In the genomic region with DNA sequence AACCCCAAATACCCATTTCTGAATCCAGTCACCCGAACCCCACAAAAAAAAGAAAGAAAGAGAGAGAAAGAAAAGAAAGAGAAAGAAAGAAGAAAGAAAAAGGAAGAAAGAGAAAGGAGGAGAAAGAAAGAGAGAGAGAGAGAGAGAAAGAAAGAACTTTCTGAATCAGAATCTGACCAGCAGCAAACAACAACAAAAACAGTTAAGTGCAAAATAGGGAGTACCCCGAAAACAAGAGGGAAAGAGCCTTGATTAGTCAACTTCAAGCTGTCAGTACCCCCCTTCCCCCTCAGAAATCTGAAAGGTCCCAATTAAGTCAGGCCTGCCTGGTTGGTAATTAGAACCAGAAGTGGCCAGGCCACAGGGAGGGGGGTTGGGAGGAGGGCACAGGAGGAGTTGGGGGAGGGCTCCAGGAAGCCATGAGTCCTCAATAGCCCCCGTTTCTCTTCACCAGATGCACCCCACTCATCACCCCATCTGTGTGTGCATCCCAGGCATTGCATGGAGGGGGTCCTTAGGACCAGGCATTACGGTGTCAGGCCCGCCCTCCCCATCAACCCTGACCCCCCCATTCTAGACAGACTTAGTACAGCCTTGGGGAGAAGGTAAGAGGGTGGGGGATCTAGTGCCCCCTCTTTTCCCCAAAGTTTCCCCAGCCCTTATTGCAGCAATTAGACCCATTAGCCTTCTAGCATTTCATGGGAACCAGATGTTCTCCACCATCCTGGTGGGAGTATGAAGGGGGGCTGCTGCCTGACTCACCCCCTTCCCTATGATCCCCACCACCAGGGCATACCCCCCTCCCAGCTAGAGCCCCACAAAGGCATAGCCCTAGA, we compare ENCODE assay signal across 8 cellular contexts. TPM values are rescaled to one million over a fixed set of nuclear protein-coding genes. Genes with fewer than 3 reads are reported as not detected.
DNase-seq lines count a peak whose midpoint lies in the region; ATAC-seq and TF ChIP-seq lines count a peak whose summit lies in the region.

No MANE protein-coding gene starts in this region.

- DNase-seq in HAP-1 (ENCODE audit: low spot score in 2 of 2) (no peak), activated B cell treated with CpG ODN at 0.5 μM for 24 hours (no peak), left ventricle myocardium inferior (no peak), spleen (peak; percentile 64), SKM-1 (lab: John Stamatoyannopoulos, UW; ENCODE audit: unreplicated experiment) (no peak)
- no peak for DNase-seq in activated CD8-positive, alpha-beta memory T cell treated with anti-CD3 and anti-CD28 coated beads, Interleukin-2, amount 50 U/mL, for 4 hours
- DNase-seq in activated CD4-positive, alpha-beta T cell treated with anti-CD3 and anti-CD28 coated beads for 1 hour = no peak

- H3K27me3 Mint-ChIP-seq in activated B cell treated with CpG ODN at 0.5 μM for 24 hours = no peaks in the 10 kb centered on the region

- H3K36me3 ChIP-seq in HAP-1 (replicated peaks) (no peaks in the 10 kb centered on the region), left ventricle myocardium inferior (no peaks in the 10 kb centered on the region), spleen (no peaks in the 10 kb centered on the region)

- H3K4me3 ChIP-seq in HAP-1 (peak overlapping the region; percentile 65), left ventricle myocardium inferior (peak overlapping the region; percentile 84), spleen (peak overlapping the region in 6 of 8 donors; percentile 4 to 93 (median 84))

- H3K36me3 Mint-ChIP-seq in activated B cell treated with CpG ODN at 0.5 μM for 24 hours (ENCODE audit: low read depth) = peaks cover 8% of the 10 kb centered on the region

- no peaks in the 10 kb centered on the region for H3K27me3 ChIP-seq in HAP-1 (ENCODE audit: low read depth)
- H3K27me3 ChIP-seq in left ventricle myocardium inferior (ENCODE audit: low read depth) = no peaks in the 10 kb centered on the region
- peaks cover 0 to 5% (median 0%) of the 10 kb centered on the region in 7 donors for H3K27me3 ChIP-seq in spleen (replicated peaks in 1 of 7)

- CTCF ChIA-PET in activated B cell treated with CpG ODN at 0.5 μM for 24 hours (lab: Charles Lee) = interaction anchor here (1.5 kb wide), 2 partner anchors 9 to 11 kb away, joined by 3 to 5 read pairs; no protein-coding TSS in a partner anchor

- H3K27ac ChIP-seq in left ventricle myocardium inferior (replicated peaks) (peak overlapping the region; percentile 100), spleen (peak overlapping the region; percentile 97 to 98 (median 98))

- no peaks in the 10 kb centered on the region for H3K9me3 ChIP-seq in HAP-1
- H3K9me3 ChIP-seq in left ventricle myocardium inferior (replicated peaks) = no peaks in the 10 kb centered on the region
- H3K9me3 ChIP-seq in spleen = no peaks in the 10 kb centered on the region

- H3K9me3 Mint-ChIP-seq in activated B cell treated with CpG ODN at 0.5 μM for 24 hours = no peaks in the 10 kb centered on the region

- in situ Hi-C loops in HAP-1 (cut with MboI; ENCODE audit: low sequenced_read_pairs) = no loop called here

- intact Hi-C loops in activated B cell treated with CpG ODN at 0.5 μM for 24 hours (cut with micrococcal nuclease) (no loop called here), left ventricle myocardium inferior (cut with micrococcal nuclease) (no loop called here), spleen (cut with DNase I; ENCODE audit: low total_unique reads) (no loop called here)

- H3K27ac Mint-ChIP-seq in activated B cell treated with CpG ODN at 0.5 μM for 24 hours = peak overlapping the region; percentile 71

- no peak for TF ChIP-seq POLR2A in spleen (IDR thresholded peaks at IDR 0.05)

- ATAC-seq in activated B cell treated with CpG ODN at 0.5 μM for 24 hours (ENCODE audit: low read depth) (no peak), HG03280 (IDR thresholded peaks at IDR 0.05; ENCODE audit: unreplicated experiment) (no peak)

- TF ChIP-seq CTCF in activated B cell treated with CpG ODN at 0.5 μM for 24 hours (IDR thresholded peaks at IDR 0.05) = no peak
- no peak for TF ChIP-seq CTCF in left ventricle myocardium inferior (IDR thresholded peaks at IDR 0.05; ENCODE audit: borderline replicate concordance)
- TF ChIP-seq CTCF in spleen (IDR thresholded peaks at IDR 0.05 in 8 of 11, conservative IDR thresholded peaks at IDR 0.05 in 3 of 11) = no peak

- peaks cover 33% of the 10 kb centered on the region for H3K4me1 Mint-ChIP-seq in activated B cell treated with CpG ODN at 0.5 μM for 24 hours

- peaks cover 20% of the 10 kb centered on the region for H3K4me1 ChIP-seq in HAP-1
- peaks cover 71% of the 10 kb centered on the region for H3K4me1 ChIP-seq in left ventricle myocardium inferior
- peaks cover 23 to 72% (median 60%) of the 10 kb centered on the region in 6 donors for H3K4me1 ChIP-seq in spleen

- H3K4me3 Mint-ChIP-seq in activated B cell treated with CpG ODN at 0.5 μM for 24 hours = peak overlapping the region; percentile 63

- 34 to 47% (median 42%) methylated on average over 5 of the region's 5 CpGs for WGBS in spleen, 5 donors

- POLR2A ChIA-PET in activated B cell treated with CpG ODN at 0.5 μM for 24 hours (lab: Charles Lee) = interaction anchor here (0.6 to 3.8 kb wide), 3 partner anchors 45 to 404 kb away, joined by 3 to 66 read pairs (median 4); a partner anchor contains a TSS

RNA-seq across cellular contexts. Expression of a gene that starts 9.6 kb away (rescaled TPM):
- total RNA-seq in activated B cell treated with CpG ODN at 0.5 μM for 24 hours (5.5 and 7.5 TPM in 2 replicates), left ventricle myocardium inferior (14.9 TPM), spleen (10 to 100 TPM in 5 of 7 donors, 1 to 10 TPM in 2; 9.4 to 20.8 (median 14.4) TPM)
- 10 to 100 TPM in 1 of 3 donors, 1 to 10 TPM in 2; 4.6 to 10.1 (median 4.9) TPM for polyA plus RNA-seq in spleen

RNA-seq across cellular contexts. Expression of a gene that starts 15.3 kb away (rescaled TPM):
- total RNA-seq in activated B cell treated with CpG ODN at 0.5 μM for 24 hours (137 and 139 TPM in 2 replicates), left ventricle myocardium inferior (1.1 TPM), spleen (10 to 100 TPM; 35.5 to 75.5 (median 62.2) TPM)
- polyA plus RNA-seq in spleen = 10 to 100 TPM; 23.9 to 62.5 (median 46.5) TPM

RNA-seq across cellular contexts. Expression of a gene that starts 41.7 kb away (rescaled TPM):
- total RNA-seq in activated B cell treated with CpG ODN at 0.5 μM for 24 hours = 25.7 and 34.6 TPM in 2 replicates
- 12.2 TPM for total RNA-seq in left ventricle myocardium inferior
- 10 to 100 TPM; 33.7 to 73.0 (median 39.7) TPM for total RNA-seq in spleen
- polyA plus RNA-seq in spleen = 10 to 100 TPM; 17.9 to 36.3 (median 34.1) TPM

RNA-seq across cellular contexts. Expression of a gene that starts 41.9 kb away (rescaled TPM):
- total RNA-seq in activated B cell treated with CpG ODN at 0.5 μM for 24 hours (64.4 and 67.2 TPM in 2 replicates), left ventricle myocardium inferior (26.5 TPM), spleen (10 to 100 TPM; 23.6 to 66.1 (median 45.1) TPM)
- polyA plus RNA-seq in spleen = 10 to 100 TPM in 1 of 3 donors, 1 to 10 TPM in 2; 5.6 to 12.1 (median 7.5) TPM

RNA-seq across cellular contexts. Expression of a gene that starts 45.7 kb away (rescaled TPM):
- total RNA-seq in activated B cell treated with CpG ODN at 0.5 μM for 24 hours = 6.2 and 8.2 TPM in 2 replicates
- total RNA-seq in left ventricle myocardium inferior = 0.36 TPM
- 1 to 10 TPM; 1.7 to 7.2 (median 4.7) TPM for total RNA-seq in spleen
- 1 to 10 TPM in 1 of 3 donors, under 1 TPM in 2; 0.85 to 1.9 (median 0.93) TPM for polyA plus RNA-seq in spleen

Comparison
In these comparisons a context has a peak if more than half of its experiments do, and no peak if none do; other contexts are left out.
1. RNA of a gene that starts 15.3 kb away (total RNA-seq): 137 to 139 TPM in activated B cell treated with CpG ODN at 0.5 μM for 24 hours and 35.5 to 75.5 TPM in spleen; 1.1 TPM in left ventricle myocardium inferior (single experiment); every median in the first group is over 10 times any median in the second.
2. Peak in every context shown above with its lines, with median percentiles within 50 percentile points of each other: H3K4me3 ChIP-seq.